Comparison of ENCODE assay signal across 1 cellular context in the genomic region with DNA sequence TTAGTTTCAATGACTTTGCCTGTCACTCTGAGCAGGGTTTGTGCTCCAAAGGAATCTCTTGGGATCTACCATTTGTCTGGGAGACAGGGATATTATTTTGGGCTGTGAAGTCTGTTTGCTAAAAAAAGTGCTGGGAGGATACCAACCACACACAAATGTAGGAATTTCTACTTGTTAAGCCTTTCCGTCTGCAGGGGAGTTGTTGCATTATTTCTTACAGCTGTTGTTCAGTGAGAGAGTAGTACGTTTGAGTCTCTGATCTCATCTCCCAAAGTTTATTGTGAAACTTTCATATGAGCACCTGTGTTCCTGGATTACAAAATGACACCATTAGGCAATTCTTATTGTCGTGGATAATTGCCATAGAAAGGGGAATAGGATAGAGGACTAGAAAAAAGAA.
TF ChIP-seq lines count a peak whose summit lies in the region.

No MANE protein-coding gene starts in this region.

TF ChIP-seq in GM23338, 12 proteins besides CTCF, POLR2A, EP300 and RAD21 (continued from another document):
- TF ChIP-seq, protein P1, sequence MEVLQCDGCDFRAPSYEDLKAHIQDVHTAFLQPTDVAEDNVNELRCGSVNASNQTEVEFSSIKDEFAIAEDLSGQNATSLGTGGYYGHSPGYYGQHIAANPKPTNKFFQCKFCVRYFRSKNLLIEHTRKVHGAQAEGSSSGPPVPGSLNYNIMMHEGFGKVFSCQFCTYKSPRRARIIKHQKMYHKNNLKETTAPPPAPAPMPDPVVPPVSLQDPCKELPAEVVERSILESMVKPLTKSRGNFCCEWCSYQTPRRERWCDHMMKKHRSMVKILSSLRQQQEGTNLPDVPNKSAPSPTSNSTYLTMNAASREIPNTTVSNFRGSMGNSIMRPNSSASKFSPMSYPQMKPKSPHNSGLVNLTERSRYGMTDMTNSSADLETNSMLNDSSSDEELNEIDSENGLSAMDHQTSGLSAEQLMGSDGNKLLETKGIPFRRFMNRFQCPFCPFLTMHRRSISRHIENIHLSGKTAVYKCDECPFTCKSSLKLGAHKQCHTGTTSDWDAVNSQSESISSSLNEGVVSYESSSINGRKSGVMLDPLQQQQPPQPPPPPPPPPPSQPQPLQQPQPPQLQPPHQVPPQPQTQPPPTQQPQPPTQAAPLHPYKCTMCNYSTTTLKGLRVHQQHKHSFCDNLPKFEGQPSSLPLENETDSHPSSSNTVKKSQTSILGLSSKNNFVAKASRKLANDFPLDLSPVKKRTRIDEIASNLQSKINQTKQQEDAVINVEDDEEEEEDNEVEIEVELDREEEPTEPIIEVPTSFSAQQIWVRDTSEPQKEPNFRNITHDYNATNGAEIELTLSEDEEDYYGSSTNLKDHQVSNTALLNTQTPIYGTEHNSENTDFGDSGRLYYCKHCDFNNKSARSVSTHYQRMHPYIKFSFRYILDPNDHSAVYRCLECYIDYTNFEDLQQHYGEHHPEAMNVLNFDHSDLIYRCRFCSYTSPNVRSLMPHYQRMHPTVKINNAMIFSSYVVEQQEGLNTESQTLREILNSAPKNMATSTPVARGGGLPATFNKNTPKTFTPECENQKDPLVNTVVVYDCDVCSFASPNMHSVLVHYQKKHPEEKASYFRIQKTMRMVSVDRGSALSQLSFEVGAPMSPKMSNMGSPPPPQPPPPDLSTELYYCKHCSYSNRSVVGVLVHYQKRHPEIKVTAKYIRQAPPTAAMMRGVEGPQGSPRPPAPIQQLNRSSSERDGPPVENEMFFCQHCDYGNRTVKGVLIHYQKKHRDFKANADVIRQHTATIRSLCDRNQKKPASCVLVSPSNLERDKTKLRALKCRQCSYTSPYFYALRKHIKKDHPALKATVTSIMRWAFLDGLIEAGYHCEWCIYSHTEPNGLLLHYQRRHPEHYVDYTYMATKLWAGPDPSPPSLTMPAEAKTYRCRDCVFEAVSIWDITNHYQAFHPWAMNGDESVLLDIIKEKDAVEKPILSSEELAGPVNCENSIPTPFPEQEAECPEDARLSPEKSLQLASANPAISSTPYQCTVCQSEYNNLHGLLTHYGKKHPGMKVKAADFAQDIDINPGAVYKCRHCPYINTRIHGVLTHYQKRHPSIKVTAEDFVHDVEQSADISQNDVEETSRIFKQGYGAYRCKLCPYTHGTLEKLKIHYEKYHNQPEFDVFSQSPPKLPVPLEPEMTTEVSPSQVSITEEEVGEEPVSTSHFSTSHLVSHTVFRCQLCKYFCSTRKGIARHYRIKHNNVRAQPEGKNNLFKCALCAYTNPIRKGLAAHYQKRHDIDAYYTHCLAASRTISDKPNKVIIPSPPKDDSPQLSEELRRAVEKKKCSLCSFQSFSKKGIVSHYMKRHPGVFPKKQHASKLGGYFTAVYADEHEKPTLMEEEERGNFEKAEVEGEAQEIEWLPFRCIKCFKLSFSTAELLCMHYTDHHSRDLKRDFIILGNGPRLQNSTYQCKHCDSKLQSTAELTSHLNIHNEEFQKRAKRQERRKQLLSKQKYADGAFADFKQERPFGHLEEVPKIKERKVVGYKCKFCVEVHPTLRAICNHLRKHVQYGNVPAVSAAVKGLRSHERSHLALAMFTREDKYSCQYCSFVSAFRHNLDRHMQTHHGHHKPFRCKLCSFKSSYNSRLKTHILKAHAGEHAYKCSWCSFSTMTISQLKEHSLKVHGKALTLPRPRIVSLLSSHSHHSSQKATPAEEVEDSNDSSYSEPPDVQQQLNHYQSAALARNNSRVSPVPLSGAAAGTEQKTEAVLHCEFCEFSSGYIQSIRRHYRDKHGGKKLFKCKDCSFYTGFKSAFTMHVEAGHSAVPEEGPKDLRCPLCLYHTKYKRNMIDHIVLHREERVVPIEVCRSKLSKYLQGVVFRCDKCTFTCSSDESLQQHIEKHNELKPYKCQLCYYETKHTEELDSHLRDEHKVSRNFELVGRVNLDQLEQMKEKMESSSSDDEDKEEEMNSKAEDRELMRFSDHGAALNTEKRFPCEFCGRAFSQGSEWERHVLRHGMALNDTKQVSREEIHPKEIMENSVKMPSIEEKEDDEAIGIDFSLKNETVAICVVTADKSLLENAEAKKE (CRISPR knock-in tag; IDR thresholded peaks at IDR 0.05) = no peak
- TF ChIP-seq ZNF331 (CRISPR knock-in tag; IDR thresholded peaks at IDR 0.05; ENCODE audit: low read depth) (no peak), NANOG (IDR thresholded peaks at IDR 0.05; ENCODE audit: borderline replicate concordance) (no peak)
